ENCODE assay signal across 1 cellular context in genomic region chr4:128298852-128299251, GRCh38.
TF ChIP-seq lines count a peak whose summit lies in the region.

No MANE protein-coding gene starts in this region.

TF ChIP-seq in IMR-90, 13 proteins besides CTCF, POLR2A, EP300 and RAD21 (continued from another document):
- TF ChIP-seq ELK1 (IDR thresholded peaks at IDR 0.05; ENCODE audit: borderline replicate concordance, low read depth, low read length), result no peak
- no peak for TF ChIP-seq MXI1 (IDR thresholded peaks at IDR 0.05; ENCODE audit: borderline replicate concordance, low read depth, low read length)
- TF ChIP-seq RCOR1 (IDR thresholded peaks at IDR 0.05; ENCODE audit: insufficient replicate concordance, low read length), result no peak
- no peak for TF ChIP-seq SMC3 (IDR thresholded peaks at IDR 0.05; ENCODE audit: low read depth, low read length)
- TF ChIP-seq CEBPB (IDR thresholded peaks at IDR 0.05; ENCODE audit: low read depth, low read length), result no peak
- no peak for TF ChIP-seq RFX5 (IDR thresholded peaks at IDR 0.05; ENCODE audit: low read depth, low read length)
- TF ChIP-seq BHLHE40 (IDR thresholded peaks at IDR 0.05; ENCODE audit: low read depth, low read length), result no peak
